27 cellular contexts compared by ENCODE assay signal in the genomic region with DNA sequence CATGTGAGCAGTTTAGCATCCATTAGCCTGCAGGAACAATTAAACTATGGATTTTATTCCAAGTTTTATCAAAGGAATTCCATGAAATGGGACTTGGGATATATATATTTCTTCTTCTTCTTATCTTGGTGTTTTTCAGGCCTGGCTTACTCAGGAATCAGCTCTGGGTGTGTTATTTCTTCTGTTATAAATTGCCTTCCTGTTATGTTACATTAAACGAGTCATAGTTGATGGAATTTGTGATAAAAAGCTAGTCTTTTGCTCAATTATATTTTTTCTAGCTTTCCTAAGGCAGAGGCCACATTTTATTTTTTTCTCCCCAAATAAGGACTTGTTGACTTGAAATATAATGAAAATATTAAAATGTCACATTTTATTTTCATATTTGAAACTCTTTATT.
DNase-seq lines count a peak whose midpoint lies in the region; ATAC-seq and TF ChIP-seq lines count a peak whose summit lies in the region.
"Had no signal": no experiment of that assay in that cellular context is flagged by ENCODE, and none has a peak within 500 bp of the region (broad histone marks: within the 10 kb centered on the region; RNA-seq: fewer than 3 reads in every experiment).

No MANE protein-coding gene starts in this region.

- no peak overlapping the region for H3K4ac ChIP-seq in trophoblast cell (ENCODE audit: low read depth, low read length)

- TF ChIP-seq RAD21 in SK-N-SH (IDR thresholded peaks at IDR 0.05; ENCODE audit: low read length) = no peak

- no peak overlapping the region for H3K14ac ChIP-seq in trophoblast cell (ENCODE audit: low read length)

- H3K79me2 ChIP-seq in SK-N-SH (ENCODE audit: insufficient read depth) (no peaks in the 10 kb centered on the region), trophoblast cell (ENCODE audit: control insufficient read depth, insufficient read depth, low read length, poor library complexity) (no peaks in the 10 kb centered on the region)

- H3K4me2 ChIP-seq in SK-N-SH (0 out of 2 replicates have a peak overlapping the region, but pooled peaks have one; percentile 1), trophoblast cell (ENCODE audit: low read length) (no peak overlapping the region)

- ATAC-seq in HG02870 (IDR thresholded peaks at IDR 0.05; ENCODE audit: unreplicated experiment) = no peak
- ATAC-seq: left lung had no signal

- CTCF ChIA-PET in SK-N-SH (lab: Yijun Ruan, JAX) = interaction anchor here (0.7 to 2.0 kb wide), 3 partner anchors 9 to 398 kb away, joined by 3 to 6 read pairs (median 3); no protein-coding TSS in a partner anchor

- H3F3A ChIP-seq in SK-N-SH (replicated peaks; ENCODE audit: insufficient read depth) = peaks cover 15% of the 10 kb centered on the region

- H3K18ac ChIP-seq in trophoblast cell (ENCODE audit: low read length) = no peak overlapping the region

- H2AFZ ChIP-seq in SK-N-SH (ENCODE audit: low read depth) (peak overlapping the region; percentile 37; the same call in 1 of the 2 replicates), trophoblast cell (ENCODE audit: insufficient read depth, low read length, poor library complexity) (no peak overlapping the region)

- TF ChIP-seq CTCF in SK-N-SH (IDR thresholded peaks at IDR 0.05) = no peak
- no peak for TF ChIP-seq CTCF in thyroid gland (IDR thresholded peaks at IDR 0.05)

- H3K9me2 ChIP-seq in SK-N-SH = no peaks in the 10 kb centered on the region

- no peaks in the 10 kb centered on the region; a peak in 1 of 4 replicates for H3K4me1 ChIP-seq in SK-N-SH (ENCODE audit: control insufficient read depth in 1 of 2, insufficient read depth in 2 of 2, low read depth in 1 of 2, low read length in 1 of 2)
- H3K4me1 ChIP-seq in trophoblast cell (ENCODE audit: control insufficient read depth in 1 of 2, insufficient read depth in 2 of 2, low read length in 2 of 2) = peaks cover 0 to 3% of the 10 kb centered on the region in 2 experiments
- no peaks in the 10 kb centered on the region for H3K4me1 ChIP-seq in thyroid gland
- H3K4me1 ChIP-seq: esophagus muscularis mucosa, left lung, tibial nerve had no signal

- TF ChIP-seq POLR2A in thyroid gland (IDR thresholded peaks at IDR 0.05) = no peak

- H2BK12ac ChIP-seq in trophoblast cell (ENCODE audit: low read length) = no peak overlapping the region

- H3K27ac ChIP-seq in SK-N-SH (ENCODE audit: low read depth in 2 of 2, low read length in 1 of 2) (peak overlapping the region in 1 of 2 experiments; percentile 66; a peak in 2 of 4 replicates), trophoblast cell (ENCODE audit: low read depth, low read length) (peak overlapping the region; percentile 4), thyroid gland (no peak overlapping the region)
- H3K27ac ChIP-seq: esophagus muscularis mucosa, left lung, skin epidermis, tibial nerve had no signal

- H4K20me1 ChIP-seq in SK-N-SH (ENCODE audit: insufficient read depth) = no peaks in the 10 kb centered on the region

- H3K4me3 ChIP-seq in SK-N-SH (ENCODE audit: low read depth in 2 of 2, low read length in 1 of 2) (no peak overlapping the region), trophoblast cell (ENCODE audit: low read depth, low read length) (no peak overlapping the region), thyroid gland (replicated peaks in 1 of 3) (no peak overlapping the region)
- H3K4me3 ChIP-seq: esophagus muscularis mucosa, left lung, skin epidermis, tibial nerve had no signal

- no peak overlapping the region for H2BK5ac ChIP-seq in trophoblast cell (ENCODE audit: low read depth, low read length, poor library complexity)

- WGBS in SK-N-SH (ENCODE audit: low lambda C conversion rate) = 10% methylated on average over 1 of the region's 1 CpG
- no CpG with 5 or more reads among the region's 1 CpG for WGBS in trophoblast cell (ENCODE audit: extremely low coverage, insufficient coverage, insufficient read length)
- WGBS in thyroid gland, 2 donors = 49 to 55% methylated on average over 1 of the region's 1 CpG

- H3K36me3 ChIP-seq in SK-N-SH (replicated peaks in 1 of 2; ENCODE audit: control insufficient read depth in 1 of 2, insufficient read depth in 2 of 2, low read length in 1 of 2) = no peaks in the 10 kb centered on the region
- H3K36me3 ChIP-seq in trophoblast cell (ENCODE audit: control insufficient read depth in 1 of 2, insufficient read depth in 2 of 2, low read length in 2 of 2) = no peaks in the 10 kb centered on the region
- no peaks in the 10 kb centered on the region for H3K36me3 ChIP-seq in thyroid gland
- H3K36me3 ChIP-seq: esophagus muscularis mucosa, left lung, tibial nerve had no signal

- H3K23ac ChIP-seq in trophoblast cell (ENCODE audit: low read length) = no peak overlapping the region

- no peak overlapping the region for H4K12ac ChIP-seq in trophoblast cell (ENCODE audit: low read depth, low read length)

- peak in 1 of 2 experiments; percentile 41; a peak in 1 of 4 replicates for TF ChIP-seq EP300 in SK-N-SH (IDR thresholded peaks at IDR 0.05; ENCODE audit: borderline replicate concordance in 1 of 2, low read depth in 1 of 2, low read length in 1 of 2)

- H3K9me3 ChIP-seq in SK-N-SH (peaks cover 9% of the 10 kb centered on the region; the same call in 1 of the 2 replicates), trophoblast cell (ENCODE audit: insufficient read depth, low read depth, low read length) (no peaks in the 10 kb centered on the region), thyroid gland (no peaks in the 10 kb centered on the region)
- H3K9me3 ChIP-seq: left lung, tibial nerve had no signal

- POLR2A ChIA-PET in SK-N-SH (lab: Yijun Ruan, JAX) = no interaction called here

- peak; percentile 45 for DNase-seq in ELR (ENCODE audit: low read depth)
- DNase-seq in SK-N-SH = no peak
- DNase-seq in dermis blood vessel endothelial cell = peak; percentile 58
- peak in 1 of 2 donors; percentile 72 for DNase-seq in trophoblast cell
- no peak for DNase-seq in thyroid gland
- DNase-seq in globus pallidus (ENCODE audit: low spot score) = no peak
- DNase-seq in GF-D8 (lab: John Stamatoyannopoulos, UW) = no peak
- DNase-seq: activated CD8-positive, alpha-beta memory T cell treated with anti-CD3 and anti-CD28 coated beads, Interleukin-2, amount 50 U/mL, for 48 hours; activated effector memory CD4-positive, alpha-beta T cell treated with Interleukin-2 at 50 U/mL for 16 hours; AML-193; DMS79; effector CD4-positive, alpha-beta T cell; glutamatergic neuron; H9; left lung; midbrain; NCI-H1417; NCI-H526; nephron progenitor cell; posterior cingulate gyrus; stimulated activated CD4-positive, alpha-beta T cell treated with anti-CD3 and anti-CD28 coated beads, Interleukin-2, amount 100 ng/mL, for 48 hours; stimulated activated naive CD4-positive, alpha-beta T cell treated with Interleukin-2 at 50 U/mL for 16 hours; T-helper 1 cell had no signal

- no peak overlapping the region for H2AK5ac ChIP-seq in trophoblast cell (ENCODE audit: low read length)

- H2BK120ac ChIP-seq in trophoblast cell (ENCODE audit: insufficient read depth, low read length, poor library complexity) = no peak overlapping the region

- H4K91ac ChIP-seq in trophoblast cell (ENCODE audit: low read depth, low read length) = peak overlapping the region; percentile 14

- no peak overlapping the region for H4K8ac ChIP-seq in trophoblast cell (ENCODE audit: low read depth, low read length)

- intact Hi-C loops in thyroid gland (cut with DNase I) = no loop called here

- H3K9ac ChIP-seq in SK-N-SH = no peak overlapping the region
- H3K9ac ChIP-seq in trophoblast cell (ENCODE audit: low read length) = no peak overlapping the region

- no peaks in the 10 kb centered on the region for H3K79me1 ChIP-seq in trophoblast cell (ENCODE audit: low read length)

- H3K27me3 ChIP-seq in SK-N-SH (ENCODE audit: insufficient read depth) (no peaks in the 10 kb centered on the region), trophoblast cell (ENCODE audit: insufficient read depth, low read length) (no peaks in the 10 kb centered on the region), thyroid gland (no peaks in the 10 kb centered on the region)
- H3K27me3 ChIP-seq: esophagus muscularis mucosa, left lung, tibial nerve had no signal

TF ChIP-seq in SK-N-SH, 30 proteins besides CTCF, POLR2A, EP300 and RAD21 (continues in another document):
- peak; percentile 65 for TF ChIP-seq TCF12 (IDR thresholded peaks at IDR 0.05)
- TF ChIP-seq RXRA (IDR thresholded peaks at IDR 0.05; ENCODE audit: borderline replicate concordance, low read depth) = no peak
- TF ChIP-seq, protein P1, sequence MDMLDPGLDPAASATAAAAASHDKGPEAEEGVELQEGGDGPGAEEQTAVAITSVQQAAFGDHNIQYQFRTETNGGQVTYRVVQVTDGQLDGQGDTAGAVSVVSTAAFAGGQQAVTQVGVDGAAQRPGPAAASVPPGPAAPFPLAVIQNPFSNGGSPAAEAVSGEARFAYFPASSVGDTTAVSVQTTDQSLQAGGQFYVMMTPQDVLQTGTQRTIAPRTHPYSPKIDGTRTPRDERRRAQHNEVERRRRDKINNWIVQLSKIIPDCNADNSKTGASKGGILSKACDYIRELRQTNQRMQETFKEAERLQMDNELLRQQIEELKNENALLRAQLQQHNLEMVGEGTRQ (IDR thresholded peaks at IDR 0.05; ENCODE audit: borderline replicate concordance, low read depth, low read length) = no peak
- TF ChIP-seq NFIC (IDR thresholded peaks at IDR 0.05; ENCODE audit: borderline replicate concordance) = peak; percentile 30; the same call in 1 of the 2 replicates
- TF ChIP-seq, protein P2, sequence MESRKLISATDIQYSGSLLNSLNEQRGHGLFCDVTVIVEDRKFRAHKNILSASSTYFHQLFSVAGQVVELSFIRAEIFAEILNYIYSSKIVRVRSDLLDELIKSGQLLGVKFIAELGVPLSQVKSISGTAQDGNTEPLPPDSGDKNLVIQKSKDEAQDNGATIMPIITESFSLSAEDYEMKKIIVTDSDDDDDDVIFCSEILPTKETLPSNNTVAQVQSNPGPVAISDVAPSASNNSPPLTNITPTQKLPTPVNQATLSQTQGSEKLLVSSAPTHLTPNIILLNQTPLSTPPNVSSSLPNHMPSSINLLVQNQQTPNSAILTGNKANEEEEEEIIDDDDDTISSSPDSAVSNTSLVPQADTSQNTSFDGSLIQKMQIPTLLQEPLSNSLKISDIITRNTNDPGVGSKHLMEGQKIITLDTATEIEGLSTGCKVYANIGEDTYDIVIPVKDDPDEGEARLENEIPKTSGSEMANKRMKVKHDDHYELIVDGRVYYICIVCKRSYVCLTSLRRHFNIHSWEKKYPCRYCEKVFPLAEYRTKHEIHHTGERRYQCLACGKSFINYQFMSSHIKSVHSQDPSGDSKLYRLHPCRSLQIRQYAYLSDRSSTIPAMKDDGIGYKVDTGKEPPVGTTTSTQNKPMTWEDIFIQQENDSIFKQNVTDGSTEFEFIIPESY (IDR thresholded peaks at IDR 0.05; ENCODE audit: borderline replicate concordance, low read depth) = no peak
- TF ChIP-seq EZH2phosphoT487 (IDR thresholded peaks at IDR 0.05; ENCODE audit: borderline replicate concordance, low read depth) = no peak
- TF ChIP-seq, protein P3, sequence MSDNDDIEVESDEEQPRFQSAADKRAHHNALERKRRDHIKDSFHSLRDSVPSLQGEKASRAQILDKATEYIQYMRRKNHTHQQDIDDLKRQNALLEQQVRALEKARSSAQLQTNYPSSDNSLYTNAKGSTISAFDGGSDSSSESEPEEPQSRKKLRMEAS (IDR thresholded peaks at IDR 0.05; ENCODE audit: low read depth) = no peak
- peak; percentile 53 for TF ChIP-seq JUND (IDR thresholded peaks at IDR 0.05)

Comparison
In these comparisons a context has a peak if more than half of its experiments do, and no peak if none do; other contexts are left out.
1. DNase-seq: peak in ELR (single experiment) and dermis blood vessel endothelial cell (single experiment); none in SK-N-SH (single experiment), thyroid gland (0 of 2), globus pallidus (single experiment) and GF-D8 (single experiment).